Comparison of ENCODE assay signal across 23 cellular contexts in genomic region chr7:23717788-23718187, GRCh38. TPM values are rescaled to one million over a fixed set of nuclear protein-coding genes. Genes with fewer than 3 reads are reported as not detected.
DNase-seq lines count a peak whose midpoint lies in the region; ATAC-seq, FAIRE-seq and TF ChIP-seq lines count a peak whose summit lies in the region.
"Had no signal": no experiment of that assay in that cellular context is flagged by ENCODE, and none has a peak within 500 bp of the region (broad histone marks: within the 10 kb centered on the region; RNA-seq: fewer than 3 reads in every experiment).

No MANE protein-coding gene starts in this region.

- TF ChIP-seq POLR2A in H54 (IDR thresholded peaks at IDR 0.05; ENCODE audit: low read depth, low read length) (no peak), spleen (IDR thresholded peaks at IDR 0.05) (no peak)

- peak; percentile 43 for FAIRE-seq in H54 (lab: Jason Lieb, UNC)
- FAIRE-seq in urothelium cell line (lab: Jason Lieb, UNC): peak; percentile 23
- FAIRE-seq: A549, GM12891 had no signal

- intact Hi-C loops in spleen (cut with DNase I; ENCODE audit: low total_unique reads): loop anchor here (10.0 kb wide), 1 partner anchor 443 kb away; no protein-coding TSS in a partner anchor

- ATAC-seq in GM18508 (IDR thresholded peaks at IDR 0.05; ENCODE audit: insufficient read depth, unreplicated experiment) (peak; percentile 58), HG02970 (IDR thresholded peaks at IDR 0.05; ENCODE audit: low FRiP score, unreplicated experiment) (no peak)
- ATAC-seq: A549; CD8-positive, alpha-beta T cell had no signal

- no peaks in the 10 kb centered on the region for H3K36me3 ChIP-seq in spleen
- H3K36me3 ChIP-seq: BLaER1 treated with 17β-estradiol and CSF1 and Interleukin-3, amounts not matched to agents 10 nM and 100 nM had no signal

- H3K27ac ChIP-seq in spleen: no peak overlapping the region
- H3K27ac ChIP-seq: 22Rv1; A549; BLaER1 treated with 17β-estradiol and CSF1 and Interleukin-3, amounts not matched to agents 10 nM and 100 nM; C4-2B had no signal

- H3K27me3 ChIP-seq in spleen (replicated peaks in 1 of 7): no peaks in the 10 kb centered on the region
- H3K27me3 ChIP-seq: BLaER1 treated with 17β-estradiol and CSF1 and Interleukin-3, amounts not matched to agents 10 nM and 100 nM had no signal

- no peaks in the 10 kb centered on the region for H3K4me1 ChIP-seq in spleen
- H3K4me1 ChIP-seq: BLaER1 treated with 17β-estradiol and CSF1 and Interleukin-3, amounts not matched to agents 10 nM and 100 nM; Caco-2 had no signal

- TF ChIP-seq CTCF in spleen (IDR thresholded peaks at IDR 0.05 in 8 of 11, conservative IDR thresholded peaks at IDR 0.05 in 3 of 11): no peak

- DNase-seq in H54 (ENCODE audit: insufficient read length, low spot score): no peak
- no peak for DNase-seq in urothelium cell line (ENCODE audit: low spot score)
- DNase-seq in spleen: no peak
- DNase-seq: AML-193; Caco-2; Calu3; CD4-positive, alpha-beta T cell; CD8-positive, alpha-beta T cell; DMS 273 treated with DMSO at 0.1 percent for 48 hours; DMS153; DMS53; DMS79; DND-41; EL; GDM1 had no signal

- 92 to 100% (median 97%) methylated on average over 1 of the region's 1 CpG for WGBS in spleen, 5 donors

- H3K9me3 ChIP-seq in spleen: no peaks in the 10 kb centered on the region
- H3K9me3 ChIP-seq: A549; BLaER1 treated with 17β-estradiol and CSF1 and Interleukin-3, amounts not matched to agents 10 nM and 100 nM; Caco-2 had no signal

- H3K4me3 ChIP-seq in spleen: no peak overlapping the region
- H3K4me3 ChIP-seq: A549; BLaER1 treated with 17β-estradiol and CSF1 and Interleukin-3, amounts not matched to agents 10 nM and 100 nM had no signal

RNA-seq across cellular contexts. Expression of gene STK31, which starts 7.8 kb away (rescaled TPM):
- 1 to 10 TPM in 2 of 7 donors, under 1 TPM in 5; 0.33 to 2.4 (median 0.85) TPM for total RNA-seq in spleen
- polyA plus RNA-seq in spleen: under 1 TPM; 0.17 to 0.57 (median 0.19) TPM
- polyA plus RNA-seq: BJ had no signal

RNA-seq across cellular contexts. Expression of gene FAM221A, which starts 37.8 kb away (rescaled TPM):
- 10 to 100 TPM in 2 of 7 donors, 1 to 10 TPM in 5; 3.8 to 12.7 (median 6.8) TPM for total RNA-seq in spleen
- 1 to 10 TPM; 4.2 to 7.5 (median 5.1) TPM for polyA plus RNA-seq in spleen
